ENCODE assay signal across 8 cellular contexts in the genomic region with DNA sequence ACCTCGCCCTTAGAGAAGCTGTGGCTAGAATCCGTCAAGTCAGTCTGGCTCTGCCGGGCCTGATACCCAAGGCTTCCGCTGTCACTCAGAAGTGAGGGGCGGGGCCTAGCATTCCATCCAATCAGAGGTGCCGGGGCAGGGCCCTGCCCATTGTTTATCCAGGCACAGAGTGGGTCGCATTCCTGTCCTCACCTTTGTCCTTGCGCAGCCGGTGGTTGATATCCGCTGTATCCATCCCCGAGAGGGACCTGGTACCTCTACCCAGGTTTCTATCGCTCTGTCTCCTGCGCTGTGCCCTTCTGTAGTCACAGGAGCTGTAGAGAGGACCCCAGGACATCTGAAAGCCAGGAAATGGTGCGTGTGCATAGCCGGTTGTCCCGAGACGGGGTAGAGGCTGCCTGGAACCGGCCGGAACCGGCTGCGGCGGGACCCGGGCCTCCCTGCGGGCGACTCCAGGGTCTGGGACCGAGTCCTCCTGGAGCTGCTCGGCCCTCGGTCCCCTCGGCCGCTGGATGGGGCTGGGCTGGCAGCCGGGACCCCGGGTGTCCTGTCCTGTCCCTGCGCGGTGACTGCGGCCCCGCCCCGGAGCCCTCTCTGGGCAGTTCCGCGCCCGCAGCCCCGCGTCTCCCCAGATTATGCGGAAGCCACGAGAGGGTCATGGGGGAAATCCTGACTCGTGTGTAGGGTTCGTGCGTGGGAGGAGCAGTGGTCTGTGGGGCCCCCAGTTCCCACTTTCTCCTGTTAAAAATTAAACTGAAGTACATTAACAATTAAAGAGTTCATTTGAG. TPM values are rescaled to one million over a fixed set of nuclear protein-coding genes. Genes with fewer than 3 reads are reported as not detected.
DNase-seq lines count a peak whose midpoint lies in the region; ATAC-seq and TF ChIP-seq lines count a peak whose summit lies in the region.

ZNF763 (plus strand) TSS at position 183 of the 788 bp plus-strand sequence; CDS start at position 352, 169 bp downstream.

- peak within 1 kb of the TSS; percentile 76 for H3K4me2 ChIP-seq in OCI-LY1 (ENCODE audit: low read length)

- H3K36me3 ChIP-seq in OCI-LY1 (ENCODE audit: insufficient read depth, low read length) = peaks cover 6% of the 10 kb centered on the region; the same call in 1 of the 2 replicates

- H4K20me1 ChIP-seq in OCI-LY1 (ENCODE audit: insufficient read depth, low read length) = no peaks in the 10 kb centered on the region

- H3K9me3 ChIP-seq in OCI-LY1 (ENCODE audit: low read length) (no peaks in the 10 kb centered on the region), mononuclear cell (ENCODE audit: low read depth, low read length) (no peaks in the 10 kb centered on the region)

- H3K4me1 ChIP-seq in OCI-LY1 (ENCODE audit: insufficient read depth, low read length, severe bottlenecking) = peaks cover 15% of the 10 kb centered on the region
- peaks cover 22% of the 10 kb centered on the region for H3K4me1 ChIP-seq in mononuclear cell (ENCODE audit: insufficient read depth, low read length)

- peak within 1 kb of the TSS; percentile 81 for H3K9ac ChIP-seq in OCI-LY1 (ENCODE audit: low read length)

- H3K4me3 ChIP-seq in OCI-LY1 (ENCODE audit: low read depth, low read length, poor library complexity, severe bottlenecking) = peak within 1 kb of the TSS; percentile 86
- peak within 1 kb of the TSS; percentile 90 for H3K4me3 ChIP-seq in mononuclear cell (ENCODE audit: low read length)

- H3K9me2 ChIP-seq in OCI-LY1 (ENCODE audit: low read depth, low read length) = no peaks in the 10 kb centered on the region

- no peaks in the 10 kb centered on the region for H3F3A ChIP-seq in OCI-LY1 (ENCODE audit: insufficient read depth, low read length)

- H3K79me2 ChIP-seq in OCI-LY1 (ENCODE audit: insufficient read depth, low read length) = no peaks in the 10 kb centered on the region

- no peak for TF ChIP-seq CTCF in OCI-LY1 (IDR thresholded peaks at IDR 0.05; ENCODE audit: low read length)

- no peak within 1 kb of the TSS for H2AFZ ChIP-seq in OCI-LY1 (ENCODE audit: low read length)

- peak; percentile 87 for ATAC-seq in HG03460 (IDR thresholded peaks at IDR 0.05; ENCODE audit: unreplicated experiment)

- H3K27ac ChIP-seq in OCI-LY1 (ENCODE audit: low read depth, low read length, poor library complexity, severe bottlenecking) = peak within 1 kb of the TSS; percentile 70
- peak within 1 kb of the TSS; percentile 61 for H3K27ac ChIP-seq in epithelial cell of prostate

- peak; percentile 95 for DNase-seq in AG20443 (ENCODE audit: low spot score)
- peak; percentile 74 for DNase-seq in GM19238 (ENCODE audit: insufficient read length, low spot score)
- peak; percentile 83 for DNase-seq in activated T-cell treated with anti-CD3 and anti-CD28 coated beads for 4 hours
- DNase-seq in epithelial cell of prostate (ENCODE audit: low read depth, low spot score) = no peak
- DNase-seq in stimulated activated CD8-positive, alpha-beta memory T cell treated with anti-CD3 and anti-CD28 coated beads, Interleukin-2, amount 100 ng/mL, for 1 hour (ENCODE audit: low read depth in 2 of 2) = peak; percentile 74 to 80

- no peaks in the 10 kb centered on the region for H3K27me3 ChIP-seq in OCI-LY1 (ENCODE audit: insufficient read depth, low read length)
- H3K27me3 ChIP-seq in mononuclear cell (ENCODE audit: insufficient read depth, low read length) = no peaks in the 10 kb centered on the region

RNA-seq across cellular contexts. Expression of gene ZNF763, which starts in this region (rescaled TPM):
- 1.7 TPM for total RNA-seq in mononuclear cell
